8 cellular contexts compared by ENCODE assay signal in genomic region chr7:118311121-118311803, GRCh38.
DNase-seq lines count a peak whose midpoint lies in the region; ATAC-seq and TF ChIP-seq lines count a peak whose summit lies in the region.

No MANE protein-coding gene starts in this region.

- H3K27ac ChIP-seq in suprapubic skin, result no peak overlapping the region

- H3K4me1 Mint-ChIP-seq in activated T-helper 2 cell treated with anti-CD3 and anti-CD28 coated beads, Interferon-gamma antibody, Interleukin-2, Interleukin-4, amounts not matched to agents 10 μg/mL and 5 μg/mL and 100 μg/mL, durations not matched to agents 14 hours and 24 hours and 36 hours (ENCODE audit: low read depth), result peaks cover 33% of the 10 kb centered on the region

- in situ Hi-C loops in HAP-1 (cut with MboI; ENCODE audit: low sequenced_read_pairs), result no loop called here

- H3K36me3 Mint-ChIP-seq in activated T-helper 2 cell treated with anti-CD3 and anti-CD28 coated beads, Interferon-gamma antibody, Interleukin-2, Interleukin-4, amounts not matched to agents 10 μg/mL and 5 μg/mL and 100 μg/mL, durations not matched to agents 14 hours and 24 hours and 36 hours (ENCODE audit: low read depth), result peaks cover 54% of the 10 kb centered on the region

- no peak for TF ChIP-seq POLR2A in suprapubic skin (IDR thresholded peaks at IDR 0.05)

- H3K27ac Mint-ChIP-seq in activated T-helper 2 cell treated with anti-CD3 and anti-CD28 coated beads, Interferon-gamma antibody, Interleukin-2, Interleukin-4, amounts not matched to agents 10 μg/mL and 5 μg/mL and 100 μg/mL, durations not matched to agents 14 hours and 24 hours and 36 hours, result peak overlapping the region; percentile 75

- H3K9me3 Mint-ChIP-seq in activated T-helper 2 cell treated with anti-CD3 and anti-CD28 coated beads, Interferon-gamma antibody, Interleukin-2, Interleukin-4, amounts not matched to agents 10 μg/mL and 5 μg/mL and 100 μg/mL, durations not matched to agents 14 hours and 24 hours and 36 hours, result peaks cover 59% of the 10 kb centered on the region

- peaks cover 5% of the 10 kb centered on the region for H3K27me3 Mint-ChIP-seq in activated T-helper 2 cell treated with anti-CD3 and anti-CD28 coated beads, Interferon-gamma antibody, Interleukin-2, Interleukin-4, amounts not matched to agents 10 μg/mL and 5 μg/mL and 100 μg/mL, durations not matched to agents 14 hours and 24 hours and 36 hours (ENCODE audit: low read depth)

- TF ChIP-seq CTCF in GM12865 (IDR thresholded peaks at IDR 0.05; ENCODE audit: insufficient read depth, low read depth, low read length, missing control alignments) (no peak), suprapubic skin (IDR thresholded peaks at IDR 0.05) (no peak)

- 37% methylated on average over 1 of the region's 1 CpG for WGBS in suprapubic skin

- H3K27me3 ChIP-seq in HAP-1 (ENCODE audit: low read depth), result no peaks in the 10 kb centered on the region
- H3K27me3 ChIP-seq in suprapubic skin, result no peaks in the 10 kb centered on the region

- intact Hi-C loops in activated T-helper 2 cell treated with anti-CD3 and anti-CD28 coated beads, Interferon-gamma antibody, Interleukin-2, Interleukin-4, amounts not matched to agents 10 μg/mL and 5 μg/mL and 100 μg/mL, durations not matched to agents 14 hours and 24 hours and 36 hours (cut with micrococcal nuclease), result loop anchor here (1.0 to 5.0 kb wide), 6 partner anchors 22 to 229 kb away; partner anchors contain the start of gene LSM8

- TF ChIP-seq EP300 in suprapubic skin (IDR thresholded peaks at IDR 0.05), result no peak

- DNase-seq in GM12865 (ENCODE audit: low read depth) (peak; percentile 23), HAP-1 (ENCODE audit: low spot score in 2 of 2) (no peak), NCI-H2029 treated with DMSO at 0.1 percent for 48 hours (lab: John Stamatoyannopoulos, UW) (no peak), suprapubic skin (ENCODE audit: low spot score in 2 of 2) (no peak), NCI-H146 (lab: John Stamatoyannopoulos, UW) (no peak)
- no peak for DNase-seq in activated T-helper 2 cell treated with anti-CD3 and anti-CD28 coated beads, Interferon-gamma antibody, Interleukin-2, Interleukin-4, amounts not matched to agents 10 μg/mL and 5 μg/mL and 100 μg/mL, durations not matched to agents 14 hours and 24 hours and 36 hours (ENCODE audit: low spot score)

- H3K9me3 ChIP-seq in HAP-1, result no peaks in the 10 kb centered on the region
- peaks cover 3% of the 10 kb centered on the region for H3K9me3 ChIP-seq in suprapubic skin

- ATAC-seq in GM21447 (IDR thresholded peaks at IDR 0.05; ENCODE audit: unreplicated experiment), result peak; percentile 77
- peak; percentile 74 for ATAC-seq in HG03442 (IDR thresholded peaks at IDR 0.05; ENCODE audit: unreplicated experiment)

- H3K36me3 ChIP-seq in HAP-1 (replicated peaks), result no peaks in the 10 kb centered on the region
- no peaks in the 10 kb centered on the region for H3K36me3 ChIP-seq in suprapubic skin

- H3K4me3 Mint-ChIP-seq in activated T-helper 2 cell treated with anti-CD3 and anti-CD28 coated beads, Interferon-gamma antibody, Interleukin-2, Interleukin-4, amounts not matched to agents 10 μg/mL and 5 μg/mL and 100 μg/mL, durations not matched to agents 14 hours and 24 hours and 36 hours (ENCODE audit: low read depth), result no peak overlapping the region

- H3K4me3 ChIP-seq in GM12865 (ENCODE audit: low read depth, low read length), result no peak overlapping the region
- H3K4me3 ChIP-seq in HAP-1, result no peak overlapping the region
- no peak overlapping the region for H3K4me3 ChIP-seq in suprapubic skin

- no peaks in the 10 kb centered on the region for H3K4me1 ChIP-seq in HAP-1
- H3K4me1 ChIP-seq in suprapubic skin, result no peaks in the 10 kb centered on the region
